In genomic region chr2:12363569-12363968, GRCh38 we compare ENCODE assay signal across 26 cellular contexts.
"Had no signal": no experiment of that assay in that cellular context is flagged by ENCODE, and none has a peak within 500 bp of the region (broad histone marks: within the 10 kb centered on the region; RNA-seq: fewer than 3 reads in every experiment).

No MANE protein-coding gene starts in this region.

- H3K27me3 ChIP-seq: heart left ventricle, pancreas, right lobe of liver, spleen, stomach, transverse colon had no signal

- DNase-seq: cerebellar nuclear complex; effector CD4-positive, alpha-beta T cell; endodermal cell; erythroblast; heart left ventricle; hippocampal formation; kidney glomerular epithelial cell; midbrain; naive B cell; occipital lobe; pancreas; retina; right lobe of liver; spleen; stimulated activated CD4-positive, alpha-beta T cell treated with anti-CD3 and anti-CD28 coated beads, Interleukin-2, amount 100 ng/mL, for 24 hours; stimulated activated CD4-positive, alpha-beta T cell treated with anti-CD3 and anti-CD28 coated beads, Interleukin-4, amount 100 ng/mL, for 4 hours; stimulated activated naive CD4-positive, alpha-beta T cell; stomach; substantia nigra; transverse colon had no signal

- H3K9me3 ChIP-seq: pancreas, prostate gland, right lobe of liver, stomach, thoracic aorta, transverse colon had no signal

- H3K4me3 ChIP-seq: heart left ventricle, pancreas, prostate gland, right lobe of liver, spleen, stomach, thoracic aorta, transverse colon had no signal

- H3K4me1 ChIP-seq: heart left ventricle, pancreas, prostate gland, right lobe of liver, spleen, stomach, transverse colon had no signal

- FAIRE-seq: colon, endothelial cell of umbilical vein, frontal cortex, islet of Langerhans, pancreas had no signal

- H3K36me3 ChIP-seq: heart left ventricle, pancreas, prostate gland, right lobe of liver, spleen, stomach, thoracic aorta, transverse colon had no signal

- H3K27ac ChIP-seq: heart left ventricle, pancreas, prostate gland, right lobe of liver, spleen, stomach, thoracic aorta, transverse colon had no signal

- ATAC-seq: heart left ventricle, pancreas, right lobe of liver had no signal
